Comparison of ENCODE assay signal across 26 cellular contexts in the genomic region with DNA sequence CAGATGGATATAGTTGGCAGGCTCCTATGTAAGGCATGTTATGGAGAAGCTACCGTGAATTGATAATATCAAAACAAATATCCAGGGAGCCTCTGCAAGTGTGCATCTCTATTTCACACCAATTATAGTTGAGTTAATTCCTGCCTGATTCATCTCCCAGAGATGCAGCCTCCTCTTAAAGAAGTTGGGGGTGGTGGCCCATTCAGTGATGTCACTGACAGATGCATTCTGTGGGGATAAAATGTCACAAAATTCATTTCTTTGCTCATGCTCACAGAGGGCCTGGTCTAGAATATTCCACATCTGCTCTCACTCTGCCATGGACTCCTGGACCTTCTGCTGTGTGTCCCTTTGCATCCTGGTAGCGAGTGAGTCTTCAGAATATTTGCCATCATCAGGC.
A peak's percentile ranks its signal among the peaks of the same experiment; 100 is the strongest.
DNase-seq lines count a peak whose midpoint lies in the region; ATAC-seq and TF ChIP-seq lines count a peak whose summit lies in the region.
"Had no signal": no experiment of that assay in that cellular context is flagged by ENCODE, and none has a peak within 500 bp of the region (broad histone marks: within the 10 kb centered on the region; RNA-seq: fewer than 3 reads in every experiment).

No MANE protein-coding gene starts in this region.

- CTCF ChIA-PET in IMR-90 (lab: Yijun Ruan, JAX), result interaction anchor here (1.0 to 3.0 kb wide), 5 partner anchors 23 to 72 kb away, joined by 3 to 10 read pairs (median 4); no protein-coding TSS in a partner anchor

- no peak for TF ChIP-seq POLR2A in IMR-90 (IDR thresholded peaks at IDR 0.05; ENCODE audit: low read depth, low read length)

- no peaks in the 10 kb centered on the region for H3K27me3 ChIP-seq in IMR-90 (ENCODE audit: control insufficient read depth, insufficient read depth, low read length)
- H3K27me3 ChIP-seq: adrenal gland, brain microvascular endothelial cell, hepatocyte had no signal

- H4K20me1 ChIP-seq in IMR-90 (ENCODE audit: insufficient read depth, low read length), result no peaks in the 10 kb centered on the region

- dilution Hi-C loops in IMR-90 (cut with HindIII; ENCODE audit: low sequenced_read_pairs, unreplicated experiment), result no loop called here

- no peak overlapping the region for H3K4me3 ChIP-seq in IMR-90 (ENCODE audit: insufficient read depth, low read depth, low read length)
- H3K4me3 ChIP-seq: adrenal gland, hepatocyte, SK-N-MC had no signal

- H4K5ac ChIP-seq in IMR-90 (ENCODE audit: low read depth, low read length), result peak overlapping the region; percentile 20; the same call in 1 of the 2 replicates

- no peak overlapping the region for H2AFZ ChIP-seq in IMR-90 (replicated peaks; ENCODE audit: low read length, poor library complexity)
- H2AFZ ChIP-seq: hepatocyte had no signal

- intact Hi-C loops in IMR-90 (cut with micrococcal nuclease), result loop anchor here (5.0 kb wide), 1 partner anchor 822 kb away; a partner anchor contains a TSS
- intact Hi-C loops in activated T-helper 1 cell treated with anti-CD3 and anti-CD28 coated beads, Interleukin-12 subunit alpha, Interleukin-12 subunit beta, Interleukin-2, Interleukin-4 antibody, amounts not matched to agents 30 ng/mL and 10 ng/mL and 1 ng/mL, durations not matched to agents 14 hours and 24 hours and 36 hours (cut with micrococcal nuclease), result no loop called here

- H4K91ac ChIP-seq in IMR-90 (ENCODE audit: insufficient read depth, low read depth, low read length), result peak overlapping the region; percentile 82

- no peak for TF ChIP-seq CTCF in IMR-90 (conservative IDR thresholded peaks at IDR 0.05; ENCODE audit: low read depth, low read length)

- TF ChIP-seq RAD21 in IMR-90 (IDR thresholded peaks at IDR 0.05; ENCODE audit: low read length), result no peak

- no peak overlapping the region for H3K27ac Mint-ChIP-seq in T-helper 2 cell treated with Interferon-gamma antibody and Interleukin-4, amounts not matched to agents 5 μg/mL and 100 μg/mL, for 36 hours
- H3K27ac Mint-ChIP-seq in activated T-helper 1 cell treated with anti-CD3 and anti-CD28 coated beads, Interleukin-12 subunit alpha, Interleukin-12 subunit beta, Interleukin-2, Interleukin-4 antibody, amounts not matched to agents 30 ng/mL and 10 ng/mL and 1 ng/mL, durations not matched to agents 14 hours and 24 hours and 36 hours, result no peak overlapping the region
- peak overlapping the region in 3 of 10 donors; percentile 4 to 74 (median 5) for H3K27ac Mint-ChIP-seq in naive thymus-derived CD8-positive, alpha-beta T cell
- H3K27ac Mint-ChIP-seq: memory B cell; stimulated activated naive B cell treated with anti-CD40 and anti-IgM and Interleukin-4, amounts not matched to agents 10 μg/mL and 1 μg/mL and 100 μg/mL, for 72 hours had no signal

- peaks cover 8% of the 10 kb centered on the region for H3K4me1 Mint-ChIP-seq in T-helper 2 cell treated with Interferon-gamma antibody and Interleukin-4, amounts not matched to agents 5 μg/mL and 100 μg/mL, for 36 hours (ENCODE audit: low read depth)
- peaks cover 19% of the 10 kb centered on the region for H3K4me1 Mint-ChIP-seq in activated T-helper 1 cell treated with anti-CD3 and anti-CD28 coated beads, Interleukin-12 subunit alpha, Interleukin-12 subunit beta, Interleukin-2, Interleukin-4 antibody, amounts not matched to agents 30 ng/mL and 10 ng/mL and 1 ng/mL, durations not matched to agents 14 hours and 24 hours and 36 hours (ENCODE audit: low read depth)
- peaks cover 0 to 3% (median 2%) of the 10 kb centered on the region in 4 donors for H3K4me1 Mint-ChIP-seq in naive thymus-derived CD8-positive, alpha-beta T cell

- H3K4me2 ChIP-seq in IMR-90 (ENCODE audit: low read depth, low read length), result peak overlapping the region; percentile 65; the same call in 1 of the 2 replicates
- H3K4me2 ChIP-seq: hepatocyte, KMS-11 had no signal

- H3K4ac ChIP-seq in IMR-90 (ENCODE audit: low read depth, low read length), result peak overlapping the region; percentile 81

- ATAC-seq in IMR-90 (ENCODE audit: low read depth), result no peak
- ATAC-seq in naive thymus-derived CD8-positive, alpha-beta T cell, result no peak
- ATAC-seq in HG03520 (IDR thresholded peaks at IDR 0.05; ENCODE audit: unreplicated experiment), result no peak
- no peak for ATAC-seq in GM21529 (IDR thresholded peaks at IDR 0.05; ENCODE audit: unreplicated experiment)
- ATAC-seq: activated CD8-positive, alpha-beta memory T cell treated with anti-CD3 and anti-CD28 coated beads, Interleukin-2, amount 10 ng/mL, durations not matched to agents 7 days and 5 days; left colon; stimulated activated naive B cell treated with anti-CD40 and anti-IgM and Interleukin-4, amounts not matched to agents 10 μg/mL and 1 μg/mL and 100 μg/mL, for 72 hours had no signal

- no peak for DNase-seq in T-helper 2 cell treated with Interferon-gamma antibody and Interleukin-4, amounts not matched to agents 5 μg/mL and 100 μg/mL, for 36 hours (ENCODE audit: low spot score)
- DNase-seq in T-helper 2 cell, result no peak
- DNase-seq in IMR-90, result no peak
- DNase-seq in activated T-helper 1 cell treated with anti-CD3 and anti-CD28 coated beads, Interleukin-12 subunit alpha, Interleukin-12 subunit beta, Interleukin-2, Interleukin-4 antibody, amounts not matched to agents 30 ng/mL and 10 ng/mL and 1 ng/mL, durations not matched to agents 14 hours and 24 hours and 36 hours (ENCODE audit: low spot score), result no peak
- DNase-seq in naive thymus-derived CD8-positive, alpha-beta T cell, result no peak
- DNase-seq in stimulated activated CD4-positive, alpha-beta T cell treated with anti-CD3 and anti-CD28 coated beads, Interleukin-15, amount 100 ng/mL, for 24 hours, result no peak
- DNase-seq: activated CD4-positive, CD25-positive, alpha-beta regulatory T cell treated with anti-CD3 and anti-CD28 coated beads, Interleukin-2, amount 50 U/mL, for 72 hours; activated CD8-positive, alpha-beta memory T cell treated with anti-CD3 and anti-CD28 coated beads, Interleukin-2, amount 10 ng/mL, durations not matched to agents 7 days and 5 days; adrenal gland; AML-193; brain microvascular endothelial cell; DMS53; effector CD4-positive, alpha-beta T cell; foreskin melanocyte; left colon; NCI-H1694; stimulated activated CD4-positive, alpha-beta T cell treated with anti-CD3 and anti-CD28 coated beads, Interleukin-4, amount 100 ng/mL, for 1 hour; stimulated activated naive B cell treated with anti-CD40 and anti-IgM and Interleukin-4, amounts not matched to agents 10 μg/mL and 1 μg/mL and 100 μg/mL, for 72 hours had no signal

- H3K14ac ChIP-seq in IMR-90 (replicated peaks; ENCODE audit: low read depth, low read length), result peak overlapping the region; percentile 85

- BruUV-seq in IMR-90 (replicated peaks; lab: Mats Ljungman, UMichigan), result no TSS peak

- peak overlapping the region; percentile 68; the same call in 1 of the 2 replicates for H3K23ac ChIP-seq in IMR-90 (ENCODE audit: low read depth, low read length)

- H3K27ac ChIP-seq in IMR-90 (ENCODE audit: insufficient read depth, low read length), result no peak overlapping the region
- H3K27ac ChIP-seq: adrenal gland, brain microvascular endothelial cell, epithelial cell of prostate, hepatocyte, KMS-11, RWPE1, SK-N-MC had no signal

- no peaks in the 10 kb centered on the region for H3K36me3 Mint-ChIP-seq in T-helper 2 cell treated with Interferon-gamma antibody and Interleukin-4, amounts not matched to agents 5 μg/mL and 100 μg/mL, for 36 hours (ENCODE audit: low read depth)
- H3K36me3 Mint-ChIP-seq in activated T-helper 1 cell treated with anti-CD3 and anti-CD28 coated beads, Interleukin-12 subunit alpha, Interleukin-12 subunit beta, Interleukin-2, Interleukin-4 antibody, amounts not matched to agents 30 ng/mL and 10 ng/mL and 1 ng/mL, durations not matched to agents 14 hours and 24 hours and 36 hours (ENCODE audit: low read depth), result no peaks in the 10 kb centered on the region
- H3K36me3 Mint-ChIP-seq in naive thymus-derived CD8-positive, alpha-beta T cell, result peaks cover 0 to 2% (median 0%) of the 10 kb centered on the region in 3 donors
- H3K36me3 Mint-ChIP-seq: activated CD8-positive, alpha-beta memory T cell treated with anti-CD3 and anti-CD28 coated beads, Interleukin-2, amount 10 ng/mL, durations not matched to agents 7 days and 5 days; stimulated activated naive B cell treated with anti-CD40 and anti-IgM and Interleukin-4, amounts not matched to agents 10 μg/mL and 1 μg/mL and 100 μg/mL, for 72 hours had no signal

- H2AK9ac ChIP-seq in IMR-90 (replicated peaks; ENCODE audit: low read depth, low read length, poor library complexity), result no peak overlapping the region

- H3K9me3 Mint-ChIP-seq in T-helper 2 cell treated with Interferon-gamma antibody and Interleukin-4, amounts not matched to agents 5 μg/mL and 100 μg/mL, for 36 hours, result no peaks in the 10 kb centered on the region
- H3K9me3 Mint-ChIP-seq in activated T-helper 1 cell treated with anti-CD3 and anti-CD28 coated beads, Interleukin-12 subunit alpha, Interleukin-12 subunit beta, Interleukin-2, Interleukin-4 antibody, amounts not matched to agents 30 ng/mL and 10 ng/mL and 1 ng/mL, durations not matched to agents 14 hours and 24 hours and 36 hours, result no peaks in the 10 kb centered on the region
- H3K9me3 Mint-ChIP-seq in naive thymus-derived CD8-positive, alpha-beta T cell, result no peaks in the 10 kb centered on the region
- H3K9me3 Mint-ChIP-seq: memory B cell; stimulated activated naive B cell treated with anti-CD40 and anti-IgM and Interleukin-4, amounts not matched to agents 10 μg/mL and 1 μg/mL and 100 μg/mL, for 72 hours had no signal

- H3K56ac ChIP-seq in IMR-90 (ENCODE audit: extremely low read depth, insufficient read depth, low read length), result peak overlapping the region; percentile 47; the same call in 1 of the 2 replicates

- H2BK5ac ChIP-seq in IMR-90 (ENCODE audit: low read depth, low read length, poor library complexity, severe bottlenecking), result peak overlapping the region; percentile 90

- peak overlapping the region; percentile 34 for H3K4me3 Mint-ChIP-seq in T-helper 2 cell treated with Interferon-gamma antibody and Interleukin-4, amounts not matched to agents 5 μg/mL and 100 μg/mL, for 36 hours
- H3K4me3 Mint-ChIP-seq in activated T-helper 1 cell treated with anti-CD3 and anti-CD28 coated beads, Interleukin-12 subunit alpha, Interleukin-12 subunit beta, Interleukin-2, Interleukin-4 antibody, amounts not matched to agents 30 ng/mL and 10 ng/mL and 1 ng/mL, durations not matched to agents 14 hours and 24 hours and 36 hours, result peak overlapping the region; percentile 11
- peak overlapping the region in 8 of 10 donors; percentile 16 to 54 (median 38) for H3K4me3 Mint-ChIP-seq in naive thymus-derived CD8-positive, alpha-beta T cell
- H3K4me3 Mint-ChIP-seq: activated CD8-positive, alpha-beta memory T cell treated with anti-CD3 and anti-CD28 coated beads, Interleukin-2, amount 10 ng/mL, durations not matched to agents 7 days and 5 days; memory B cell; stimulated activated naive B cell treated with anti-CD40 and anti-IgM and Interleukin-4, amounts not matched to agents 10 μg/mL and 1 μg/mL and 100 μg/mL, for 72 hours had no signal

- H2BK15ac ChIP-seq in IMR-90 (ENCODE audit: low read depth, low read length), result peak overlapping the region; percentile 100; the same call in 2 of the 3 replicates

- H3K9me1 ChIP-seq in IMR-90 (ENCODE audit: insufficient read depth, low read length), result peaks cover 22% of the 10 kb centered on the region

- peak overlapping the region; percentile 83 for H2AK5ac ChIP-seq in IMR-90 (ENCODE audit: low read depth, low read length)

- H2BK20ac ChIP-seq in IMR-90 (ENCODE audit: low read depth, low read length), result peak overlapping the region; percentile 97

- peak overlapping the region; percentile 90 for H2BK120ac ChIP-seq in IMR-90 (ENCODE audit: low read depth, low read length)

- H4K8ac ChIP-seq in IMR-90 (ENCODE audit: low read depth in 2 of 2, low read length in 2 of 2), result peak overlapping the region; percentile 79 to 87

- in situ Hi-C loops in IMR-90 (cut with MboI; ENCODE audit: low sequenced_read_pairs), result loop anchor here (25.0 kb wide), 1 partner anchor 1327 kb away; no protein-coding TSS in a partner anchor

- H3K9ac ChIP-seq in IMR-90 (ENCODE audit: low read depth, low read length), result no peak overlapping the region
- H3K9ac ChIP-seq: KMS-11 had no signal

- H3K4me1 ChIP-seq in IMR-90 (ENCODE audit: control insufficient read depth, insufficient read depth, low read length), result peaks cover 26% of the 10 kb centered on the region

- peaks cover 2 to 26% of the 10 kb centered on the region in 2 experiments; a peak in 3 of 4 replicates for H3K79me1 ChIP-seq in IMR-90 (ENCODE audit: low read depth in 1 of 2, low read length in 2 of 2)

- no peaks in the 10 kb centered on the region for H3K36me3 ChIP-seq in IMR-90 (ENCODE audit: control insufficient read depth, insufficient read depth, low read length)
- H3K36me3 ChIP-seq: adrenal gland, brain microvascular endothelial cell had no signal

- WGBS in IMR-90 (ENCODE audit: extremely low coverage in 2 of 2, insufficient read length in 1 of 2), 2 experiments, result 100% methylated on average over 1 of the region's 2 CpGs; no CpG with 5 or more reads in 1 of the 2 experiments

- H3K18ac ChIP-seq in IMR-90 (ENCODE audit: low read depth, low read length), result peak overlapping the region; percentile 87; the same call in 1 of the 2 replicates

- POLR2A ChIA-PET in IMR-90 (lab: Charles Lee; ENCODE audit: unreplicated experiment), result no interaction called here
- POLR2A ChIA-PET in naive thymus-derived CD8-positive, alpha-beta T cell (lab: Charles Lee), result interaction anchor here (0.9 kb wide), 1 partner anchor 227 kb away, joined by 4 read pairs; no protein-coding TSS in a partner anchor

- peaks cover 16% of the 10 kb centered on the region for H3K27me3 Mint-ChIP-seq in T-helper 2 cell treated with Interferon-gamma antibody and Interleukin-4, amounts not matched to agents 5 μg/mL and 100 μg/mL, for 36 hours (ENCODE audit: low read depth)
- peaks cover 5% of the 10 kb centered on the region for H3K27me3 Mint-ChIP-seq in activated T-helper 1 cell treated with anti-CD3 and anti-CD28 coated beads, Interleukin-12 subunit alpha, Interleukin-12 subunit beta, Interleukin-2, Interleukin-4 antibody, amounts not matched to agents 30 ng/mL and 10 ng/mL and 1 ng/mL, durations not matched to agents 14 hours and 24 hours and 36 hours (ENCODE audit: insufficient read depth)
- H3K27me3 Mint-ChIP-seq in naive thymus-derived CD8-positive, alpha-beta T cell, result peaks cover 2 to 11% (median 3%) of the 10 kb centered on the region in 5 donors

- no peaks in the 10 kb centered on the region for H3K9me3 ChIP-seq in IMR-90 (ENCODE audit: control insufficient read depth, insufficient read depth, low read length)
- H3K9me3 ChIP-seq: adrenal gland had no signal
